Comparison of ENCODE assay signal across 11 cellular contexts in the genomic region with DNA sequence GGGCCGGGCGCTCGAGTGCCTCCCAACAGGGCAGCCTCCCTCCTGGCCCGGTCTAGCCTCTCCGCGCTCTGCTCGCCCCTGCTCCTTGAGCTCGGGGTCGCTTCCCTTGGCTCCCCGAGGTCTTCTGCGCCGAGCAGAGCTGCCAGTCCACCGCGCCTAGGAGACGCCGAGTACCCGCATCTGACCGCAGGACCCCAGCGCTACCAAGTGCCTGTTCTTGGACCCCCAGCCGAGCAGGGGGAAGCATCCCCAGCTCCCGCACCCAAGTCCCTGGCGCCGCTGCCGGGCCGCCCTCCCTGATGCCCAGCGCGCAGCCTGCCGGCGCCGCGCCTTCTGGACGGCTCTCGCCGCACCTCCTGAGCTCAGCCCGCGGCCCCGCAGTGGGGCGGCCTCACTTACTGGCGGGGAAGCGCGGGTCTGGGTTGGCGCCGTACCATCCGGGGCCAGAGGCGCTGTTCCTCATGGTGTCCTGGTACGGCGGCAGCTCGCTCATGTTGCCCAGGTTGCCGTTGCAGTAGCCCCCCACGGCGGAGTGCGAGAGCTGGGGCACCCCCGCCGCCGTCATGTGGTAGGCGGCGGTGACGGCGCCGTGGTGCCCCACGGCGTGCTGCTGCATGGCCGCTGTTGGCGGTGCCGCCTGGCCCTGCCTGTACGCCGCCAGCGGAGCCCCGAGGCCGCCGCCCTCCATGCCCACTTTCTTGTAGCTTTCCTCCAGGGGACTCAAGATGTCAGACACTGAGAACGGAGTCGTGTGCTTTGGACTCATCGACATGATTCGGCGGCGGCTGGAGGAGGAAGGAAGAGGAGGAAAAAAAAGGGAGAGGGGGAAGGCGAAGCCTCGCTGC. TPM values are rescaled to one million over a fixed set of nuclear protein-coding genes. Genes with fewer than 3 reads are reported as not detected.
A peak's percentile ranks its signal among the peaks of the same experiment; 100 is the strongest.
DNase-seq lines count a peak whose midpoint lies in the region; ATAC-seq and TF ChIP-seq lines count a peak whose summit lies in the region.
"Had no signal": no experiment of that assay in that cellular context is flagged by ENCODE, and none has a peak within 500 bp of the region (broad histone marks: within the 10 kb centered on the region; RNA-seq: fewer than 3 reads in every experiment).

No MANE protein-coding gene starts in this region.

- BruUV-seq in PC-3 (replicated peaks; lab: Mats Ljungman, UMichigan), result no TSS peak

- no peaks in the 10 kb centered on the region for H3K36me3 ChIP-seq in PC-3 (ENCODE audit: low read depth, low read length)

- H3K9me2 ChIP-seq in PC-3 (replicated peaks; ENCODE audit: low read length), result no peaks in the 10 kb centered on the region

- peak overlapping the region; percentile 53 for H3K4me2 ChIP-seq in PC-3 (ENCODE audit: low read length)

- H3K36me3 Mint-ChIP-seq in activated CD8-positive, alpha-beta memory T cell treated with anti-CD3 and anti-CD28 coated beads, Interleukin-2, amount 10 ng/mL, durations not matched to agents 7 days and 5 days, result no peaks in the 10 kb centered on the region
- H3K36me3 Mint-ChIP-seq in stimulated activated naive B cell treated with anti-CD40 and anti-IgM and Interleukin-4, amounts not matched to agents 10 μg/mL and 1 μg/mL and 100 μg/mL, for 72 hours, result peaks cover 0 to 5% of the 10 kb centered on the region in 2 donors

- CTCF ChIA-PET in activated CD8-positive, alpha-beta memory T cell treated with anti-CD3 and anti-CD28 coated beads, Interleukin-2, amount 10 ng/mL, durations not matched to agents 7 days and 5 days (lab: Charles Lee), result no interaction called here
- CTCF ChIA-PET in PC-3 (lab: Charles Lee), result no interaction called here

- peaks cover 6% of the 10 kb centered on the region for H3K4me1 Mint-ChIP-seq in activated CD8-positive, alpha-beta memory T cell treated with anti-CD3 and anti-CD28 coated beads, Interleukin-2, amount 10 ng/mL, durations not matched to agents 7 days and 5 days
- H3K4me1 Mint-ChIP-seq in stimulated activated naive B cell treated with anti-CD40 and anti-IgM and Interleukin-4, amounts not matched to agents 10 μg/mL and 1 μg/mL and 100 μg/mL, for 72 hours, result peaks cover 11 to 17% of the 10 kb centered on the region in 2 donors

- H3F3A ChIP-seq in PC-3 (ENCODE audit: low read length, unreplicated experiment), result no peaks in the 10 kb centered on the region

- no peaks in the 10 kb centered on the region for H3K9me3 ChIP-seq in PC-3 (ENCODE audit: low read length)
- H3K9me3 ChIP-seq in right cardiac atrium (ENCODE audit: control insufficient read depth, low read length), result no peaks in the 10 kb centered on the region

- H3K27ac Mint-ChIP-seq in activated CD8-positive, alpha-beta memory T cell treated with anti-CD3 and anti-CD28 coated beads, Interleukin-2, amount 10 ng/mL, durations not matched to agents 7 days and 5 days, result peak overlapping the region; percentile 66
- peak overlapping the region; percentile 79 for H3K27ac Mint-ChIP-seq in stimulated activated naive B cell treated with anti-CD40 and anti-IgM and Interleukin-4, amounts not matched to agents 10 μg/mL and 1 μg/mL and 100 μg/mL, for 72 hours
- H3K27ac Mint-ChIP-seq: CD4-positive, CD25-positive, alpha-beta regulatory T cell had no signal

- POLR2A ChIA-PET in PC-3 (lab: Charles Lee; ENCODE audit: unreplicated experiment), result interaction anchor here (0.6 kb wide), 1 partner anchor 598 kb away, joined by 4 read pairs; no protein-coding TSS in a partner anchor

- H3K79me2 ChIP-seq in PC-3 (ENCODE audit: low read length), result no peaks in the 10 kb centered on the region

- H3K27me3 Mint-ChIP-seq in activated CD8-positive, alpha-beta memory T cell treated with anti-CD3 and anti-CD28 coated beads, Interleukin-2, amount 10 ng/mL, durations not matched to agents 7 days and 5 days, result peaks cover 88% of the 10 kb centered on the region
- peaks cover 64 to 84% of the 10 kb centered on the region in 2 donors for H3K27me3 Mint-ChIP-seq in stimulated activated naive B cell treated with anti-CD40 and anti-IgM and Interleukin-4, amounts not matched to agents 10 μg/mL and 1 μg/mL and 100 μg/mL, for 72 hours

- no peaks in the 10 kb centered on the region for H3K9me3 Mint-ChIP-seq in activated CD8-positive, alpha-beta memory T cell treated with anti-CD3 and anti-CD28 coated beads, Interleukin-2, amount 10 ng/mL, durations not matched to agents 7 days and 5 days (ENCODE audit: low read depth)
- no peaks in the 10 kb centered on the region for H3K9me3 Mint-ChIP-seq in stimulated activated naive B cell treated with anti-CD40 and anti-IgM and Interleukin-4, amounts not matched to agents 10 μg/mL and 1 μg/mL and 100 μg/mL, for 72 hours
- H3K9me3 Mint-ChIP-seq: neural crest cell had no signal

- intact Hi-C loops in PC-3 (cut with micrococcal nuclease), result no loop called here
- intact Hi-C loops in right cardiac atrium (cut with DNase I), result no loop called here

- no peaks in the 10 kb centered on the region for H3K4me1 ChIP-seq in PC-3 (ENCODE audit: insufficient read depth, low read length)
- peaks cover 2% of the 10 kb centered on the region for H3K4me1 ChIP-seq in right cardiac atrium (ENCODE audit: control insufficient read depth, insufficient read depth, low read length)

- WGBS in right cardiac atrium, result 2% methylated on average over 79 of the region's 79 CpGs

- no peak for TF ChIP-seq CTCF in PC-3 (conservative IDR thresholded peaks at IDR 0.05; ENCODE audit: low read depth, low read length)

- no peak overlapping the region for H3K9ac ChIP-seq in PC-3 (ENCODE audit: low read length)

- H3K4me3 Mint-ChIP-seq in activated CD8-positive, alpha-beta memory T cell treated with anti-CD3 and anti-CD28 coated beads, Interleukin-2, amount 10 ng/mL, durations not matched to agents 7 days and 5 days, result no peak overlapping the region
- peak overlapping the region in 1 of 2 donors; percentile 69 for H3K4me3 Mint-ChIP-seq in stimulated activated naive B cell treated with anti-CD40 and anti-IgM and Interleukin-4, amounts not matched to agents 10 μg/mL and 1 μg/mL and 100 μg/mL, for 72 hours
- H3K4me3 Mint-ChIP-seq: neural crest cell had no signal

- no peak overlapping the region for H2AFZ ChIP-seq in PC-3 (ENCODE audit: low read length)

- no peaks in the 10 kb centered on the region for H4K20me1 ChIP-seq in PC-3 (ENCODE audit: low read length)

- H3K27ac ChIP-seq in PC-3 (ENCODE audit: low read length) (no peak overlapping the region), right cardiac atrium (ENCODE audit: low read length) (no peak overlapping the region)

- H3K27me3 ChIP-seq in PC-3 (ENCODE audit: low read length) (peaks cover 35% of the 10 kb centered on the region), right cardiac atrium (ENCODE audit: control insufficient read depth, insufficient read depth) (peaks cover 4% of the 10 kb centered on the region)

- no peak for DNase-seq in activated CD8-positive, alpha-beta memory T cell treated with anti-CD3 and anti-CD28 coated beads, Interleukin-2, amount 10 ng/mL, durations not matched to agents 7 days and 5 days
- no peak for DNase-seq in activated CD8-positive, alpha-beta memory T cell treated with anti-CD3 and anti-CD28 coated beads, Interleukin-2, amount 50 U/mL, for 4 hours
- DNase-seq in PC-3 (no peak), right cardiac atrium (no peak), LoVo (ENCODE audit: low spot score) (no peak), AG08395 (ENCODE audit: low spot score) (no peak), OCI-M2 (lab: John Stamatoyannopoulos, UW; ENCODE audit: unreplicated experiment) (no peak)
- no peak for DNase-seq in stimulated activated naive B cell treated with anti-CD40 and anti-IgM and Interleukin-4, amounts not matched to agents 10 μg/mL and 1 μg/mL and 100 μg/mL, for 72 hours
- DNase-seq: CD4-positive, CD25-positive, alpha-beta regulatory T cell; stimulated activated naive CD4-positive, alpha-beta T cell treated with Interleukin-2 at 50 U/mL for 16 hours had no signal

- H3K4me3 ChIP-seq in PC-3 (ENCODE audit: low read length), result no peak overlapping the region; the same call in 1 of the 2 replicates
- H3K4me3 ChIP-seq in right cardiac atrium (ENCODE audit: low read length), result peak overlapping the region; percentile 31

- no peak for ATAC-seq in activated CD8-positive, alpha-beta memory T cell treated with anti-CD3 and anti-CD28 coated beads, Interleukin-2, amount 10 ng/mL, durations not matched to agents 7 days and 5 days
- ATAC-seq in PC-3, result no peak
- ATAC-seq in right cardiac atrium, result no peak
- no peak for ATAC-seq in stimulated activated naive B cell treated with anti-CD40 and anti-IgM and Interleukin-4, amounts not matched to agents 10 μg/mL and 1 μg/mL and 100 μg/mL, for 72 hours (replicated peaks)

RNA-seq across cellular contexts. Expression of a gene that starts 1.2 kb away (rescaled TPM):
- total RNA-seq in activated CD8-positive, alpha-beta memory T cell treated with anti-CD3 and anti-CD28 coated beads, Interleukin-2, amount 10 ng/mL, durations not matched to agents 7 days and 5 days, result not detected
- total RNA-seq in PC-3 (2014; rRNA removed) (not detected in 2 replicates), right cardiac atrium (under 1 TPM in 1 of 4 donors, not detected in 3; 0.25 TPM)
- not detected for polyA plus RNA-seq in right cardiac atrium
- total RNA-seq: CD4-positive, CD25-positive, alpha-beta regulatory T cell; neural crest cell had no signal
- polyA plus RNA-seq: CD4-positive, CD25-positive, alpha-beta regulatory T cell had no signal
